ENCODE assay signal across 8 cellular contexts in the genomic region with DNA sequence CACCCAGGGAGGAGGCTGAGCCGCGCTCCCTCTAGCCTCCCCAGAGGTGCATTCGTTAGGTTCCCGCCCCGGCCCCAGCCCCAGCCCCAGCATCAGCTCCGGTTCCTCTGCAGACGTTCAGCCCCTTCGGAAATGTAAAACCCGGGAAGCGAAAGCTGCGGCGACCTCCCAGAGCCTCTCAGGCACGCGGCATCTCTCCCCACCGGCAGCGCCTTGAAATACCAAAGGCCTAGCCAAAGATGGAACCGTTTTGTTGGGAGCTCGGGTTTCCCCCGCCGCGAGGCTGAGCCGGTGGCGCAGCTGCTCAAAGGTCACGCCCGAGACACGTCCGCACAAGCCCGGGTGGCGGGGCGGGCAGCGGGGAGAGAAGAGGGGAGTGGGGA.
A peak's percentile ranks its signal among the peaks of the same experiment; 100 is the strongest.
DNase-seq lines count a peak whose midpoint lies in the region; ATAC-seq and TF ChIP-seq lines count a peak whose summit lies in the region.

No MANE protein-coding gene starts in this region.

- DNase-seq in CD14-positive monocyte (ENCODE audit: low spot score) (peak; percentile 53), NCI-H1436 (lab: John Stamatoyannopoulos, UW) (peak; percentile 62), foreskin fibroblast (peak; percentile 8 to 39), osteoblast (ENCODE audit: insufficient read length, low spot score, missing footprints) (peak; percentile 81), superior temporal gyrus (ENCODE audit: extremely low spot score) (no peak)
- peak; percentile 31 for DNase-seq in activated CD8-positive, alpha-beta T cell treated with anti-CD3 and anti-CD28 coated beads, Interleukin-2, amount 10 ng/mL, durations not matched to agents 7 days and 5 days
- DNase-seq in NK-92 treated with Interleukin-12 subunit alpha and Interleukin-12 subunit beta, amount 100 ng/mL, for 24 hours (lab: John Stamatoyannopoulos, UW) = no peak

- POLR2A ChIA-PET in activated CD8-positive, alpha-beta T cell treated with anti-CD3 and anti-CD28 coated beads, Interleukin-2, amount 10 ng/mL, durations not matched to agents 7 days and 5 days (lab: Charles Lee) = interaction anchor here (0.7 kb wide), 1 partner anchor 213 kb away, joined by 4 read pairs; no protein-coding TSS in a partner anchor

- peaks cover 23 to 54% (median 43%) of the 10 kb centered on the region in 3 donors for H3K27me3 Mint-ChIP-seq in CD14-positive monocyte (ENCODE audit: low read depth in 3 of 3)
- H3K27me3 Mint-ChIP-seq in activated CD8-positive, alpha-beta T cell treated with anti-CD3 and anti-CD28 coated beads, Interleukin-2, amount 10 ng/mL, durations not matched to agents 7 days and 5 days (ENCODE audit: low read depth) = peaks cover 25% of the 10 kb centered on the region

- no peaks in the 10 kb centered on the region for H3K9me3 ChIP-seq in osteoblast (ENCODE audit: low read depth, low read length)

- CTCF ChIA-PET in activated CD8-positive, alpha-beta T cell treated with anti-CD3 and anti-CD28 coated beads, Interleukin-2, amount 10 ng/mL, durations not matched to agents 7 days and 5 days (lab: Charles Lee) = interaction anchor here (1.6 kb wide), 1 partner anchor 10 kb away, joined by 4 read pairs; no protein-coding TSS in a partner anchor

- H3K4me1 ChIP-seq in osteoblast (ENCODE audit: insufficient read depth, low read length) = no peaks in the 10 kb centered on the region

- H3K9me3 Mint-ChIP-seq in CD14-positive monocyte = peaks cover 0 to 6% (median 0%) of the 10 kb centered on the region in 7 donors
- H3K9me3 Mint-ChIP-seq in activated CD8-positive, alpha-beta T cell treated with anti-CD3 and anti-CD28 coated beads, Interleukin-2, amount 10 ng/mL, durations not matched to agents 7 days and 5 days (ENCODE audit: insufficient read depth) = no peaks in the 10 kb centered on the region

- intact Hi-C loops in CD14-positive monocyte (cut with micrococcal nuclease) = loop anchor here in 1 of 2 donors (10.0 kb wide), 1 partner anchor 67 kb away; no protein-coding TSS in a partner anchor

- TF ChIP-seq CTCF in CD14-positive monocyte (IDR thresholded peaks at IDR 0.05) = no peak
- no peak for TF ChIP-seq CTCF in foreskin fibroblast (IDR thresholded peaks at IDR 0.05; ENCODE audit: low read depth, low read length)
- no peak for TF ChIP-seq CTCF in osteoblast (IDR thresholded peaks at IDR 0.05; ENCODE audit: extremely low read depth, low read depth, low read length)

- peak overlapping the region in 1 of 7 donors; percentile 37 for H3K27ac Mint-ChIP-seq in CD14-positive monocyte
- no peak overlapping the region for H3K27ac Mint-ChIP-seq in activated CD8-positive, alpha-beta T cell treated with anti-CD3 and anti-CD28 coated beads, Interleukin-2, amount 10 ng/mL, durations not matched to agents 7 days and 5 days

- H2AFZ ChIP-seq in osteoblast (ENCODE audit: low read length) = peak overlapping the region; percentile 70

- peak overlapping the region; percentile 15 to 22 for H3K4me3 ChIP-seq in foreskin fibroblast (ENCODE audit: low read depth in 1 of 2, low read length in 2 of 2)
- H3K4me3 ChIP-seq in osteoblast (ENCODE audit: insufficient read depth, low read length) = peak overlapping the region; percentile 60

- H3K4me2 ChIP-seq in osteoblast (ENCODE audit: insufficient read depth, low read length) = peak overlapping the region; percentile 58

- peak overlapping the region; percentile 71 to 86 for H3K4me3 Mint-ChIP-seq in CD14-positive monocyte
- peak overlapping the region; percentile 47 for H3K4me3 Mint-ChIP-seq in activated CD8-positive, alpha-beta T cell treated with anti-CD3 and anti-CD28 coated beads, Interleukin-2, amount 10 ng/mL, durations not matched to agents 7 days and 5 days

- no peaks in the 10 kb centered on the region for H3K27me3 ChIP-seq in osteoblast (ENCODE audit: insufficient read depth, low read length)

- H3K79me2 ChIP-seq in osteoblast (ENCODE audit: insufficient read depth, low read length) = no peaks in the 10 kb centered on the region

- no peaks in the 10 kb centered on the region for H3K36me3 ChIP-seq in osteoblast (ENCODE audit: insufficient read depth, low read length)

- peak; percentile 64 for ATAC-seq in GM19351 (IDR thresholded peaks at IDR 0.05; ENCODE audit: unreplicated experiment)
- peak; percentile 57 for ATAC-seq in activated CD8-positive, alpha-beta T cell treated with anti-CD3 and anti-CD28 coated beads, Interleukin-2, amount 10 ng/mL, durations not matched to agents 7 days and 5 days

- peaks cover 20% of the 10 kb centered on the region for H3K4me1 Mint-ChIP-seq in CD14-positive monocyte
- H3K4me1 Mint-ChIP-seq in activated CD8-positive, alpha-beta T cell treated with anti-CD3 and anti-CD28 coated beads, Interleukin-2, amount 10 ng/mL, durations not matched to agents 7 days and 5 days (ENCODE audit: low read depth) = peaks cover 7% of the 10 kb centered on the region

- H3K27ac ChIP-seq in osteoblast (ENCODE audit: low read depth, low read length) = no peak overlapping the region

- H4K20me1 ChIP-seq in osteoblast (ENCODE audit: insufficient read depth, low read length) = no peaks in the 10 kb centered on the region

- peaks cover 0 to 5% of the 10 kb centered on the region in 2 donors for H3K36me3 Mint-ChIP-seq in CD14-positive monocyte
- peaks cover 3% of the 10 kb centered on the region for H3K36me3 Mint-ChIP-seq in activated CD8-positive, alpha-beta T cell treated with anti-CD3 and anti-CD28 coated beads, Interleukin-2, amount 10 ng/mL, durations not matched to agents 7 days and 5 days (ENCODE audit: low read depth)

Comparison
In these comparisons a context has a peak if more than half of its experiments do, and no peak if none do; other contexts are left out.
1. DNase-seq: peak in CD14-positive monocyte (single experiment), NCI-H1436 (single experiment), activated CD8-positive, alpha-beta T cell treated with anti-CD3 and anti-CD28 coated beads, Interleukin-2, amount 10 ng/mL, durations not matched to agents 7 days and 5 days (single experiment), foreskin fibroblast (2 of 2) and osteoblast (single experiment); none in superior temporal gyrus (single experiment) and NK-92 treated with Interleukin-12 subunit alpha and Interleukin-12 subunit beta, amount 100 ng/mL, for 24 hours (single experiment).